In genomic region chr2:229243880-229244560, GRCh38 we compare ENCODE assay signal across 15 cellular contexts. TPM values are rescaled to one million over a fixed set of nuclear protein-coding genes. Genes with fewer than 3 reads are reported as not detected.
A peak's percentile ranks its signal among the peaks of the same experiment; 100 is the strongest.
DNase-seq lines count a peak whose midpoint lies in the region; ATAC-seq and TF ChIP-seq lines count a peak whose summit lies in the region.
"Had no signal": no experiment of that assay in that cellular context is flagged by ENCODE, and none has a peak within 500 bp of the region (broad histone marks: within the 10 kb centered on the region; RNA-seq: fewer than 3 reads in every experiment).

No MANE protein-coding gene starts in this region.

- H3K4me3 ChIP-seq in IMR-90 (ENCODE audit: insufficient read depth, low read depth, low read length) (no peak overlapping the region), tibial artery (no peak overlapping the region)
- H3K4me3 ChIP-seq: SJCRH30 had no signal

- no peak overlapping the region; the same call in 1 of the 2 replicates for H3K4me2 ChIP-seq in IMR-90 (ENCODE audit: low read depth, low read length)

- H3K36me3 ChIP-seq in IMR-90 (ENCODE audit: control insufficient read depth, insufficient read depth, low read length) (no peaks in the 10 kb centered on the region), tibial artery (no peaks in the 10 kb centered on the region)
- H3K36me3 ChIP-seq: SJCRH30 had no signal

- in situ Hi-C loops in IMR-90 (cut with MboI; ENCODE audit: low sequenced_read_pairs) = no loop called here

- no peak overlapping the region for H2BK15ac ChIP-seq in IMR-90 (ENCODE audit: low read depth, low read length)

- H4K20me1 ChIP-seq in IMR-90 (ENCODE audit: insufficient read depth, low read length) = no peaks in the 10 kb centered on the region

- no peaks in the 10 kb centered on the region for H3K9me1 ChIP-seq in IMR-90 (ENCODE audit: insufficient read depth, low read length)

- H4K91ac ChIP-seq in IMR-90 (ENCODE audit: insufficient read depth, low read depth, low read length) = no peak overlapping the region

- TF ChIP-seq RAD21 in IMR-90 (IDR thresholded peaks at IDR 0.05; ENCODE audit: low read length) = no peak

- H3K27me3 ChIP-seq in IMR-90 (ENCODE audit: control insufficient read depth, insufficient read depth, low read length) (no peaks in the 10 kb centered on the region), tibial artery (no peaks in the 10 kb centered on the region)
- H3K27me3 ChIP-seq: SJCRH30 had no signal

- H3K27ac ChIP-seq in IMR-90 (ENCODE audit: insufficient read depth, low read length) (no peak overlapping the region), tibial artery (no peak overlapping the region)
- H3K27ac ChIP-seq: SJCRH30 had no signal

- dilution Hi-C loops in IMR-90 (cut with HindIII; ENCODE audit: low sequenced_read_pairs, unreplicated experiment) = no loop called here

- no TSS peak for BruUV-seq in IMR-90 (replicated peaks; lab: Mats Ljungman, UMichigan)

- H2BK5ac ChIP-seq in IMR-90 (ENCODE audit: low read depth, low read length, poor library complexity, severe bottlenecking) = no peak overlapping the region

- H3K4me1 ChIP-seq in IMR-90 (ENCODE audit: control insufficient read depth, insufficient read depth, low read length) = no peaks in the 10 kb centered on the region
- H3K4me1 ChIP-seq in tibial artery = peaks cover 0 to 14% (median 2%) of the 10 kb centered on the region in 4 donors
- H3K4me1 ChIP-seq: SJCRH30 had no signal

- H2BK20ac ChIP-seq in IMR-90 (ENCODE audit: low read depth, low read length) = no peak overlapping the region

- no peak for TF ChIP-seq CTCF in AG09319 (IDR thresholded peaks at IDR 0.05; ENCODE audit: low read depth, low read length)
- TF ChIP-seq CTCF in IMR-90 (conservative IDR thresholded peaks at IDR 0.05; ENCODE audit: low read depth, low read length) = no peak
- TF ChIP-seq CTCF in tibial artery (IDR thresholded peaks at IDR 0.05) = no peak

- DNase-seq in AG09319 (ENCODE audit: extremely low read depth, low read depth) = peak; percentile 28
- DNase-seq in IMR-90 = peak; percentile 22
- peak; percentile 25 for DNase-seq in dedifferentiated amniotic fluid mesenchymal stem cell (ENCODE audit: extremely low spot score)
- DNase-seq in left ventricle myocardium superior = no peak
- DNase-seq in NCI-H187 treated with DMSO at 0.1 percent for 48 hours (lab: John Stamatoyannopoulos, UW) = no peak
- no peak for DNase-seq in stimulated activated CD4-positive, alpha-beta T cell treated with anti-CD3 and anti-CD28 coated beads, Interleukin-12 subunit alpha, Interleukin-12 subunit beta, amount 100 ng/mL, for 4 hours
- DNase-seq in tibial artery = no peak
- DNase-seq: CD4-positive, CD25-positive, alpha-beta regulatory T cell; GDM1; HFFc6; KG1; NCI-H2029; NCI-H2171 treated with DMSO at 0.1 percent for 48 hours; NCI-H510A treated with DMSO at 0.1 percent for 48 hours; SJCRH30 had no signal

- no peaks in the 10 kb centered on the region for H3K79me1 ChIP-seq in IMR-90 (ENCODE audit: low read depth in 1 of 2, low read length in 2 of 2)

- H3K56ac ChIP-seq in IMR-90 (ENCODE audit: extremely low read depth, insufficient read depth, low read length) = no peak overlapping the region

- no peak overlapping the region for H3K4ac ChIP-seq in IMR-90 (ENCODE audit: low read depth, low read length)

- WGBS in IMR-90 (ENCODE audit: extremely low coverage in 2 of 2, insufficient read length in 1 of 2), 2 experiments = no CpG with 5 or more reads among the region's 2 CpGs

- no peak overlapping the region for H2AK5ac ChIP-seq in IMR-90 (ENCODE audit: low read depth, low read length)

- H3K9ac ChIP-seq in IMR-90 (ENCODE audit: low read depth, low read length) = no peak overlapping the region

- H3K18ac ChIP-seq in IMR-90 (ENCODE audit: low read depth, low read length) = no peak overlapping the region

- no peak overlapping the region for H2AK9ac ChIP-seq in IMR-90 (replicated peaks; ENCODE audit: low read depth, low read length, poor library complexity)

- CTCF ChIA-PET in IMR-90 (lab: Yijun Ruan, JAX) = no interaction called here

- no peak overlapping the region for H4K8ac ChIP-seq in IMR-90 (ENCODE audit: low read depth in 2 of 2, low read length in 2 of 2)

- ATAC-seq in IMR-90 (ENCODE audit: low read depth) (no peak; the same call in 1 of the 2 replicates), left ventricle myocardium superior (peak; percentile 82)

- H3K23ac ChIP-seq in IMR-90 (ENCODE audit: low read depth, low read length) = no peak overlapping the region

- H2AFZ ChIP-seq in IMR-90 (replicated peaks; ENCODE audit: low read length, poor library complexity) = no peak overlapping the region

- H2BK120ac ChIP-seq in IMR-90 (ENCODE audit: low read depth, low read length) = no peak overlapping the region

- no peak overlapping the region for H4K5ac ChIP-seq in IMR-90 (ENCODE audit: low read depth, low read length)

- no peak for TF ChIP-seq POLR2A in IMR-90 (IDR thresholded peaks at IDR 0.05; ENCODE audit: low read depth, low read length)

- POLR2A ChIA-PET in IMR-90 (lab: Charles Lee; ENCODE audit: unreplicated experiment) = no interaction called here

- H3K14ac ChIP-seq in IMR-90 (replicated peaks; ENCODE audit: low read depth, low read length) = no peak overlapping the region

- intact Hi-C loops in IMR-90 (cut with micrococcal nuclease) = no loop called here
- intact Hi-C loops in left ventricle myocardium superior (cut with micrococcal nuclease) = no loop called here
- intact Hi-C loops in tibial artery (cut with DNase I; ENCODE audit: low total_unique reads) = no loop called here

- H3K9me3 ChIP-seq in IMR-90 (ENCODE audit: control insufficient read depth, insufficient read depth, low read length) (peaks cover 2% of the 10 kb centered on the region; the same call in 1 of the 2 replicates), tibial artery (peaks cover 0 to 16% (median 14%) of the 10 kb centered on the region in 3 donors)

TF ChIP-seq in IMR-90, 13 proteins besides CTCF, POLR2A, EP300 and RAD21:
- TF ChIP-seq CHD1 (IDR thresholded peaks at IDR 0.05; ENCODE audit: low read depth, low read length) (no peak), MAZ (IDR thresholded peaks at IDR 0.05; ENCODE audit: borderline replicate concordance, low read depth, low read length) (no peak), NFE2L2 (IDR thresholded peaks at IDR 0.05; ENCODE audit: low read depth, low read length) (no peak)

RNA-seq across cellular contexts. Expression of gene PID1, which starts 27.1 kb away (rescaled TPM):
- 0.83 and 0.90 TPM in 2 replicates for total RNA-seq in IMR-90 (2012; rRNA removed)
- polyA plus RNA-seq in IMR-90 (2012; rRNA removed) = 1.1 and 1.9 TPM in 2 replicates
- 1.2 and 1.8 TPM in 2 replicates for polyA plus RNA-seq in IMR-90 (2012; cell fraction: cytosol; rRNA removed)
- polyA plus RNA-seq in IMR-90 (2012; cell fraction: nucleus; rRNA removed; ENCODE audit: low replicate concordance) = 0.45 and 0.57 TPM in 2 replicates
- 8.0 TPM for total RNA-seq in left ventricle myocardium superior
- total RNA-seq: CD4-positive, CD25-positive, alpha-beta regulatory T cell had no signal

Comparison
In these comparisons a context has a peak if more than half of its experiments do, and no peak if none do; other contexts are left out.
1. DNase-seq: peak in AG09319 (single experiment), IMR-90 (single experiment) and dedifferentiated amniotic fluid mesenchymal stem cell (single experiment); none in left ventricle myocardium superior (single experiment), NCI-H187 treated with DMSO at 0.1 percent for 48 hours (single experiment), stimulated activated CD4-positive, alpha-beta T cell treated with anti-CD3 and anti-CD28 coated beads, Interleukin-12 subunit alpha, Interleukin-12 subunit beta, amount 100 ng/mL, for 4 hours (single experiment) and tibial artery (0 of 2).